In genomic region chr12:132639996-132640520, GRCh38 we compare ENCODE assay signal across 1 cellular context.
TF ChIP-seq lines count a peak whose summit lies in the region.

No MANE protein-coding gene starts in this region.

TF ChIP-seq in K562, 482 proteins besides CTCF, POLR2A, EP300 and RAD21:
- TF ChIP-seq POLR3A (IDR thresholded peaks at IDR 0.05; ENCODE audit: borderline replicate concordance, extremely low read depth, insufficient read depth, insufficient read length) (no peak), POLR2AphosphoS5 (IDR thresholded peaks at IDR 0.05; ENCODE audit: control insufficient read depth, insufficient read depth, low read depth, low read length) (peak; percentile 36; the same call in 1 of the 2 replicates), HSF4 (CRISPR knock-in tag; IDR thresholded peaks at IDR 0.05; ENCODE audit: borderline replicate concordance) (no peak)
TF ChIP-seq in K562: peak in this region for 1.
